In the genomic region with DNA sequence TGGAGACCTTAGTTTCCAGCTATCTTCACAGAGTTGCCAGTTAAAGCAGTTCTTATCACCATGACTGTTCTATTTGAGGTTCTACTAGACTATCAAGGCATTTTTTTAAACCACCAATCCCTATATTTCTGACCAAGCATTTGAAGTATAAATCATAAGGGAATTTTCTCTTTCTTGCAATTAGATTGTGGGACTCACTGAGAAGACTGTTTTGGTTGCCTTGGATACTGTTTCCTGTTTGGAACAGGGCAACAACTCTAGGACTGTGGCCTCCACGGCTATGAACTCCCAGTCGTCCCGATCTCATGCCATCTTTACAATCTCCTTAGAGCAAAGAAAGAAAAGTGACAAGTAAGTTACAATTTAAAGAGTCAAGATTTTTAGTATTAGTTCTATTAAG, we compare ENCODE assay signal across 1 cellular context.
TF ChIP-seq lines count a peak whose summit lies in the region.

No MANE protein-coding gene starts in this region.

TF ChIP-seq in IMR-90, 13 proteins besides CTCF, POLR2A, EP300 and RAD21 (continued from another document):
- TF ChIP-seq CHD1 (IDR thresholded peaks at IDR 0.05; ENCODE audit: low read depth, low read length) (no peak), CEBPB (IDR thresholded peaks at IDR 0.05; ENCODE audit: low read depth, low read length) (no peak), RCOR1 (IDR thresholded peaks at IDR 0.05; ENCODE audit: insufficient replicate concordance, low read length) (no peak), FOS (IDR thresholded peaks at IDR 0.05; ENCODE audit: low read depth, low read length) (no peak)
